In the genomic region with DNA sequence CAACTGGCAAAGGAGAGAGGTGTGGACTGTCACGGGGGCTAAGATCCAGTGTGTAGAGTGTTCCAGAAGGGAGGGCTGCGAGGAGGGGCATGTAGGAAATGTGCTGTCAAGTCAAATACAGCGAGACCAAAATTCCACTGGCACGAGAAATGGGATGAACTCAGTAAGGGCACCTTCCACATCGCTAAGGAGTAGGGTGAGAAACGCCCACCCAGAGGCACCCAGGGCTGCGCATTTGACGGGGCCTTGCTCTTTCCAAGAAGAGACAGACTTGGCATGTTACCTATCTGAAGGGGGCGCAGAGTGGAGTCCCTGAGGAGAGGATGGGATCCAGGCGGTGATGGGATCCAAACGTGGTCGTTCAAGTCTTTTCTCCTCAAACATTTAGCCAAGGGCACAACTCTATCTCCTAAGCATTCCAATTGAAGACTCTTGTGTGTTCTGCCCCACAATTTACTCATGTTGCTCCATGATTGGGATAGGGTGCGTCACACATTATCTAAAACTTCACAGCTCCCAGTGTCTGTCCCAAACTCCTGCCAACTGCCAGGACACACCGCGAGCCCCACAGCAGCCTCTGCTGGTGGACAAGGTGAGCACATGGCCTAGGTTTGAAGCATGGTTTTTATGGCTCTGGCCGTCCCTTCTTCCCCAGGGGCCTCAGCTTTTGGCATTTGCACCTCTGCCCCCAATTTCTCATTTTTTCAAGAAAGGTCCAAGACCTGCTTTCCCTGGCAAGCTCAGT, we compare ENCODE assay signal across 1 cellular context.
TF ChIP-seq lines count a peak whose summit lies in the region.

No MANE protein-coding gene starts in this region.

TF ChIP-seq in K562, 482 proteins besides CTCF, POLR2A, EP300 and RAD21 (continued from another document):
- TF ChIP-seq ZBTB40 (IDR thresholded peaks at IDR 0.05) (no peak), ZBTB40 (CRISPR knock-in tag; IDR thresholded peaks at IDR 0.05) (no peak), CREM (IDR thresholded peaks at IDR 0.05; ENCODE audit: low read depth) (0 out of 2 replicates have a peak, but pooled peaks have one; percentile 12), SMC3 (conservative IDR thresholded peaks at IDR 0.05; ENCODE audit: insufficient read depth, low read depth, low read length) (peak; percentile 56)
